In genomic region chr17:62627904-62628603, GRCh38 we compare ENCODE assay signal across 9 cellular contexts. TPM values are rescaled to one million over a fixed set of nuclear protein-coding genes. Genes with fewer than 3 reads are reported as not detected.
DNase-seq lines count a peak whose midpoint lies in the region; ATAC-seq and TF ChIP-seq lines count a peak whose summit lies in the region.
"Had no signal": no experiment of that assay in that cellular context is flagged by ENCODE, and none has a peak within 500 bp of the region (broad histone marks: within the 10 kb centered on the region; RNA-seq: fewer than 3 reads in every experiment).

No MANE protein-coding gene starts in this region.

- peak overlapping the region; percentile 79 for H3K4me3 Mint-ChIP-seq in activated T-helper 2 cell treated with anti-CD3 and anti-CD28 coated beads, Interferon-gamma antibody, Interleukin-2, Interleukin-4, amounts not matched to agents 10 μg/mL and 5 μg/mL and 100 μg/mL, durations not matched to agents 14 hours and 24 hours and 36 hours (ENCODE audit: low read depth)

- H3K27me3 Mint-ChIP-seq in activated T-helper 2 cell treated with anti-CD3 and anti-CD28 coated beads, Interferon-gamma antibody, Interleukin-2, Interleukin-4, amounts not matched to agents 10 μg/mL and 5 μg/mL and 100 μg/mL, durations not matched to agents 14 hours and 24 hours and 36 hours (ENCODE audit: low read depth), result peaks cover 34% of the 10 kb centered on the region

- 2 to 6% (median 3%) methylated on average over 40 to 61 of the region's 61 CpGs for WGBS in heart left ventricle, 4 donors
- 2% methylated on average over 46 of the region's 61 CpGs for WGBS in prostate gland

- H3K4me1 Mint-ChIP-seq in activated T-helper 2 cell treated with anti-CD3 and anti-CD28 coated beads, Interferon-gamma antibody, Interleukin-2, Interleukin-4, amounts not matched to agents 10 μg/mL and 5 μg/mL and 100 μg/mL, durations not matched to agents 14 hours and 24 hours and 36 hours (ENCODE audit: low read depth), result peaks cover 10% of the 10 kb centered on the region

- ATAC-seq in heart left ventricle (peak in 3 of 4 donors; percentile 13 to 23 (median 18)), GM18858 (IDR thresholded peaks at IDR 0.05; ENCODE audit: unreplicated experiment) (no peak), HG03175 (IDR thresholded peaks at IDR 0.05; ENCODE audit: unreplicated experiment) (no peak), HG03378 (IDR thresholded peaks at IDR 0.05; ENCODE audit: unreplicated experiment) (no peak)

- TF ChIP-seq CTCF in GM10266 (IDR thresholded peaks at IDR 0.05; ENCODE audit: control insufficient read depth, insufficient read depth, low read depth, missing control alignments), result no peak
- peak in 1 of 12 donors; percentile 1 for TF ChIP-seq CTCF in heart left ventricle (IDR thresholded peaks at IDR 0.05)
- TF ChIP-seq CTCF in prostate gland (IDR thresholded peaks at IDR 0.05), result no peak

- no peaks in the 10 kb centered on the region for H3K9me3 ChIP-seq in heart left ventricle
- H3K9me3 ChIP-seq in prostate gland, result no peaks in the 10 kb centered on the region

- peaks cover 0 to 6% (median 0%) of the 10 kb centered on the region in 9 donors for H3K36me3 ChIP-seq in heart left ventricle
- no peaks in the 10 kb centered on the region for H3K36me3 ChIP-seq in prostate gland

- H3K27ac ChIP-seq in heart left ventricle (peak overlapping the region; percentile 70 to 97 (median 84)), prostate gland (peak overlapping the region; percentile 78 to 80)
- H3K27ac ChIP-seq: VCaP had no signal

- H3K4me1 ChIP-seq in heart left ventricle (peaks cover 0 to 35% (median 14%) of the 10 kb centered on the region in 12 donors), prostate gland (replicated peaks) (no peaks in the 10 kb centered on the region)

- DNase-seq in GM10266 (ENCODE audit: extremely low spot score) (peak; percentile 60), LHCN-M2 (ENCODE audit: low read depth) (peak; percentile 64), heart left ventricle (peak in 4 of 5 donors; percentile 59 to 74 (median 62)), prostate gland (ENCODE audit: low spot score) (peak; percentile 23)
- no peak for DNase-seq in activated T-helper 2 cell treated with anti-CD3 and anti-CD28 coated beads, Interferon-gamma antibody, Interleukin-2, Interleukin-4, amounts not matched to agents 10 μg/mL and 5 μg/mL and 100 μg/mL, durations not matched to agents 14 hours and 24 hours and 36 hours (ENCODE audit: low spot score)

- TF ChIP-seq POLR2A in heart left ventricle (IDR thresholded peaks at IDR 0.05) (no peak), prostate gland (IDR thresholded peaks at IDR 0.05) (no peak)

- H3K4me3 ChIP-seq in heart left ventricle, result peak overlapping the region; percentile 37 to 89 (median 64)
- peak overlapping the region; percentile 52 to 56 for H3K4me3 ChIP-seq in prostate gland

- H3K27me3 ChIP-seq in heart left ventricle, result peaks cover 0 to 31% (median 9%) of the 10 kb centered on the region in 9 donors
- no peaks in the 10 kb centered on the region for H3K27me3 ChIP-seq in prostate gland (replicated peaks; ENCODE audit: insufficient read depth)

- H3K36me3 Mint-ChIP-seq in activated T-helper 2 cell treated with anti-CD3 and anti-CD28 coated beads, Interferon-gamma antibody, Interleukin-2, Interleukin-4, amounts not matched to agents 10 μg/mL and 5 μg/mL and 100 μg/mL, durations not matched to agents 14 hours and 24 hours and 36 hours (ENCODE audit: low read depth), result no peaks in the 10 kb centered on the region

- intact Hi-C loops in activated T-helper 2 cell treated with anti-CD3 and anti-CD28 coated beads, Interferon-gamma antibody, Interleukin-2, Interleukin-4, amounts not matched to agents 10 μg/mL and 5 μg/mL and 100 μg/mL, durations not matched to agents 14 hours and 24 hours and 36 hours (cut with micrococcal nuclease), result no loop called here
- intact Hi-C loops in heart left ventricle (cut with DNase I) (loop anchor here in 1 of 10 donors (2.0 kb wide), 1 partner anchor 25 kb away; no protein-coding TSS in a partner anchor), prostate gland (cut with DNase I) (loop anchor here (2.0 kb wide), 1 partner anchor 25 kb away; no protein-coding TSS in a partner anchor)

- H3K9me3 Mint-ChIP-seq in activated T-helper 2 cell treated with anti-CD3 and anti-CD28 coated beads, Interferon-gamma antibody, Interleukin-2, Interleukin-4, amounts not matched to agents 10 μg/mL and 5 μg/mL and 100 μg/mL, durations not matched to agents 14 hours and 24 hours and 36 hours, result no peaks in the 10 kb centered on the region

- H3K27ac Mint-ChIP-seq in activated T-helper 2 cell treated with anti-CD3 and anti-CD28 coated beads, Interferon-gamma antibody, Interleukin-2, Interleukin-4, amounts not matched to agents 10 μg/mL and 5 μg/mL and 100 μg/mL, durations not matched to agents 14 hours and 24 hours and 36 hours, result peak overlapping the region; percentile 63

RNA-seq across cellular contexts. Expression of gene MRC2, which starts 0.6 kb away (rescaled TPM):
- total RNA-seq in LHCN-M2 (2014; rRNA removed) (210 and 281 TPM in 2 replicates), heart left ventricle (10 to 100 TPM; 13.4 to 50.8 (median 23.3) TPM), prostate gland (10 to 100 TPM; 34.2 to 73.7 TPM)
- polyA plus RNA-seq in LHCN-M2 (2012), result 150 TPM
- 3.1 and 3.7 TPM in 2 replicates for total RNA-seq in activated T-helper 2 cell treated with anti-CD3 and anti-CD28 coated beads, Interferon-gamma antibody, Interleukin-2, Interleukin-4, amounts not matched to agents 10 μg/mL and 5 μg/mL and 100 μg/mL, durations not matched to agents 14 hours and 24 hours and 36 hours
- 10 to 100 TPM; 13.1 to 15.0 TPM for polyA plus RNA-seq in heart left ventricle

Comparison
In these comparisons a context has a peak if more than half of its experiments do, and no peak if none do; other contexts are left out.
1. ATAC-seq: peak in heart left ventricle (3 of 4); none in GM18858 (single experiment), HG03175 (single experiment) and HG03378 (single experiment).